Comparison of ENCODE assay signal across 19 cellular contexts in genomic region chr7:86991844-86992243, GRCh38.
DNase-seq lines count a peak whose midpoint lies in the region; ATAC-seq and TF ChIP-seq lines count a peak whose summit lies in the region.
"Had no signal": no experiment of that assay in that cellular context is flagged by ENCODE, and none has a peak within 500 bp of the region (broad histone marks: within the 10 kb centered on the region; RNA-seq: fewer than 3 reads in every experiment).

No MANE protein-coding gene starts in this region.

- no peak overlapping the region for H2BK12ac ChIP-seq in H9 (ENCODE audit: insufficient read length, low read depth, low read length)

- DNase-seq in GM04503 (ENCODE audit: low read depth) (peak; percentile 62), NCI-H2196 treated with DMSO at 0.1 percent for 48 hours (lab: John Stamatoyannopoulos, UW; ENCODE audit: unreplicated experiment) (peak; percentile 26), fibroblast of peridontal ligament (ENCODE audit: extremely low read depth) (peak; percentile 71), GM23338 (ENCODE audit: low spot score) (no peak), amygdala (lab: John Stamatoyannopoulos, UW) (no peak), superior temporal gyrus (ENCODE audit: extremely low spot score) (no peak), H9 (no peak)
- DNase-seq: activated CD8-positive, alpha-beta memory T cell treated with anti-CD3 and anti-CD28 coated beads, Interleukin-2, amount 50 U/mL, for 4 hours; activated naive CD4-positive, alpha-beta T cell treated with anti-CD3 and anti-CD28 coated beads, Interleukin-2, amount 10 ng/mL, durations not matched to agents 7 days and 5 days; central memory CD4-positive, alpha-beta T cell; DND-41; HFFc6; IMR-90; naive B cell; NCI-H1694 treated with DMSO at 0.1 percent for 48 hours had no signal

- peaks cover 3% of the 10 kb centered on the region for H3K27me3 Mint-ChIP-seq in GM23338 (ENCODE audit: insufficient read depth, low read depth, poor library complexity)
- no peaks in the 10 kb centered on the region for H3K27me3 Mint-ChIP-seq in H9 (ENCODE audit: low read depth)

- H3K4me3 Mint-ChIP-seq in GM23338 (no peak overlapping the region), H9 (no peak overlapping the region)
- H3K4me3 Mint-ChIP-seq: activated naive CD4-positive, alpha-beta T cell treated with anti-CD3 and anti-CD28 coated beads, Interleukin-2, amount 10 ng/mL, durations not matched to agents 7 days and 5 days; B cell; HFFc6; naive B cell; WTC11 had no signal

- H3K27ac Mint-ChIP-seq in GM23338 (no peak overlapping the region), H9 (no peak overlapping the region; a peak in 1 of 7 replicates)
- H3K27ac Mint-ChIP-seq: activated naive CD4-positive, alpha-beta T cell treated with anti-CD3 and anti-CD28 coated beads, Interleukin-2, amount 10 ng/mL, durations not matched to agents 7 days and 5 days; B cell; HFFc6; naive B cell had no signal

- H3K9me3 Mint-ChIP-seq in GM23338 (peaks cover 12% of the 10 kb centered on the region), H9 (peaks cover 10 to 12% of the 10 kb centered on the region in 2 experiments; a peak in 4 of 5 replicates)

- no peak overlapping the region for H3K56ac ChIP-seq in H9 (ENCODE audit: insufficient read length, low read depth, low read length)

- no peaks in the 10 kb centered on the region for H3K9me3 ChIP-seq in H9 (ENCODE audit: control insufficient read depth, low read depth, low read length)

- H2BK5ac ChIP-seq in H9 (ENCODE audit: insufficient read length, low read length) = no peak overlapping the region

- peak; percentile 6 for ATAC-seq in GM21737 (IDR thresholded peaks at IDR 0.05; ENCODE audit: unreplicated experiment)
- ATAC-seq in GM23338 = no peak
- ATAC-seq: left lobe of liver, WTC11 had no signal

- no peaks in the 10 kb centered on the region for H3K36me3 ChIP-seq in GM23338 (ENCODE audit: insufficient read depth)

- no peaks in the 10 kb centered on the region for H3K27me3 ChIP-seq in GM23338 (ENCODE audit: insufficient read depth)
- no peaks in the 10 kb centered on the region for H3K27me3 ChIP-seq in H9 (ENCODE audit: insufficient read depth, low read length)

- H3K4me1 ChIP-seq in GM23338 (ENCODE audit: insufficient read depth) = peaks cover 7% of the 10 kb centered on the region; the same call in 1 of the 2 replicates
- H3K4me1 ChIP-seq in H9 (ENCODE audit: insufficient read depth, low read length) = no peaks in the 10 kb centered on the region

- no peak overlapping the region for H4K5ac ChIP-seq in H9 (ENCODE audit: insufficient read length, low read depth, low read length)

- no peak for TF ChIP-seq CTCF in GM23338 (conservative IDR thresholded peaks at IDR 0.05; ENCODE audit: low read depth in 2 of 2)
- no peak for TF ChIP-seq CTCF in H9 (conservative IDR thresholded peaks at IDR 0.05)

- H3K4me2 ChIP-seq in GM23338 (no peak overlapping the region), H9 (ENCODE audit: insufficient read depth, insufficient read length, low read length) (no peak overlapping the region)

- H3K4ac ChIP-seq in H9 (ENCODE audit: low read depth, low read length) = no peak overlapping the region

- peaks cover 99% of the 10 kb centered on the region for H3K79me2 ChIP-seq in GM23338 (replicated peaks; ENCODE audit: insufficient read depth)
- H3K79me2 ChIP-seq in H9 (ENCODE audit: insufficient read depth, low read length) = peaks cover 4% of the 10 kb centered on the region

- H3K36me3 Mint-ChIP-seq in GM23338 (ENCODE audit: low read depth) (peaks cover 7% of the 10 kb centered on the region; the same call in 1 of the 3 replicates), H9 (ENCODE audit: insufficient read depth in 1 of 3, low read depth in 3 of 3) (peaks cover 6 to 17% (median 10%) of the 10 kb centered on the region in 3 experiments)
- H3K36me3 Mint-ChIP-seq: activated naive CD4-positive, alpha-beta T cell treated with anti-CD3 and anti-CD28 coated beads, Interleukin-2, amount 10 ng/mL, durations not matched to agents 7 days and 5 days had no signal

- H3K4me3 ChIP-seq in GM23338 = no peak overlapping the region

- H3K18ac ChIP-seq in H9 (ENCODE audit: insufficient read length, low read depth, low read length) = no peak overlapping the region

- H2BK120ac ChIP-seq in H9 (ENCODE audit: low read depth, low read length, poor library complexity, severe bottlenecking) = no peak overlapping the region

- H3F3A ChIP-seq in GM23338 (replicated peaks; ENCODE audit: low read depth) = no peaks in the 10 kb centered on the region

- H3K9ac ChIP-seq in H9 (ENCODE audit: extremely low read depth, insufficient read length, low read length) = no peak overlapping the region

- peaks cover 8% of the 10 kb centered on the region for H3K79me1 ChIP-seq in H9 (ENCODE audit: insufficient read depth, low read depth, low read length, poor library complexity, severe bottlenecking)

- no peak overlapping the region for H3K14ac ChIP-seq in H9 (ENCODE audit: insufficient read depth, low read length)

- no peak overlapping the region for H2AFZ ChIP-seq in GM23338
- no peak overlapping the region for H2AFZ ChIP-seq in H9 (ENCODE audit: low read length)

- H3K9me2 ChIP-seq in GM23338 (ENCODE audit: insufficient read depth) = no peaks in the 10 kb centered on the region

- no peak overlapping the region for H3K23ac ChIP-seq in H9 (ENCODE audit: insufficient read length, low read depth, low read length)

- H4K8ac ChIP-seq in H9 (replicated peaks; ENCODE audit: insufficient read length, low read depth, low read length) = no peak overlapping the region

- no peaks in the 10 kb centered on the region for H4K20me1 ChIP-seq in GM23338 (replicated peaks; ENCODE audit: insufficient read depth)
- H4K20me1 ChIP-seq in H9 (ENCODE audit: control insufficient read depth, insufficient read depth, insufficient read length) = no peaks in the 10 kb centered on the region

- no CpG with 5 or more reads among the region's 1 CpG for WGBS in H9 (ENCODE audit: extremely low coverage, insufficient read length, low lambda C conversion rate)

- H4K91ac ChIP-seq in H9 (ENCODE audit: insufficient read length, low read depth, low read length) = no peak overlapping the region

- H3K4me1 Mint-ChIP-seq in GM23338 (peaks cover 7% of the 10 kb centered on the region), H9 (peaks cover 7 to 11% of the 10 kb centered on the region in 2 experiments)
- H3K4me1 Mint-ChIP-seq: B cell had no signal

- H3K27ac ChIP-seq in GM23338 (ENCODE audit: low read depth) (no peak overlapping the region), H9 (ENCODE audit: insufficient read length, low read depth, low read length) (no peak overlapping the region)

- H2AK5ac ChIP-seq in H9 (ENCODE audit: insufficient read length, low read length) = no peak overlapping the region

- no peaks in the 10 kb centered on the region for H3K23me2 ChIP-seq in H9 (ENCODE audit: insufficient read length, low read depth, low read length, poor library complexity, severe bottlenecking)

- H2BK20ac ChIP-seq in H9 (ENCODE audit: low read depth, low read length, poor library complexity, severe bottlenecking) = no peak overlapping the region

- no peak overlapping the region for H2BK15ac ChIP-seq in H9 (ENCODE audit: low read depth, low read length)

- H3T11ph ChIP-seq in H9 (ENCODE audit: low read length) = no peak overlapping the region

TF ChIP-seq in GM23338, 12 proteins besides CTCF, POLR2A, EP300 and RAD21:
- TF ChIP-seq STAT1 (IDR thresholded peaks at IDR 0.05; ENCODE audit: unreplicated experiment) (no peak), POLR2AphosphoS5 (IDR thresholded peaks at IDR 0.05; ENCODE audit: low read depth) (no peak), CREB1 (CRISPR knock-in tag; IDR thresholded peaks at IDR 0.05; ENCODE audit: low read depth) (no peak), NANOG (IDR thresholded peaks at IDR 0.05; ENCODE audit: borderline replicate concordance) (no peak), JUNB (IDR thresholded peaks at IDR 0.05; ENCODE audit: unreplicated experiment) (no peak), ZNF331 (CRISPR knock-in tag; IDR thresholded peaks at IDR 0.05; ENCODE audit: low read depth) (no peak), EZH2 (IDR thresholded peaks at IDR 0.05; ENCODE audit: low read depth, unreplicated experiment) (no peak), EZH2phosphoT487 (IDR thresholded peaks at IDR 0.05; ENCODE audit: unreplicated experiment) (no peak), ETS1 (IDR thresholded peaks at IDR 0.05) (no peak)

Comparison
In these comparisons a context has a peak if more than half of its experiments do, and no peak if none do; other contexts are left out.
1. DNase-seq: peak in GM04503 (single experiment), NCI-H2196 treated with DMSO at 0.1 percent for 48 hours (single experiment) and fibroblast of peridontal ligament (single experiment); none in GM23338 (single experiment), amygdala (0 of 56), superior temporal gyrus (single experiment) and H9 (single experiment).